In the genomic region with DNA sequence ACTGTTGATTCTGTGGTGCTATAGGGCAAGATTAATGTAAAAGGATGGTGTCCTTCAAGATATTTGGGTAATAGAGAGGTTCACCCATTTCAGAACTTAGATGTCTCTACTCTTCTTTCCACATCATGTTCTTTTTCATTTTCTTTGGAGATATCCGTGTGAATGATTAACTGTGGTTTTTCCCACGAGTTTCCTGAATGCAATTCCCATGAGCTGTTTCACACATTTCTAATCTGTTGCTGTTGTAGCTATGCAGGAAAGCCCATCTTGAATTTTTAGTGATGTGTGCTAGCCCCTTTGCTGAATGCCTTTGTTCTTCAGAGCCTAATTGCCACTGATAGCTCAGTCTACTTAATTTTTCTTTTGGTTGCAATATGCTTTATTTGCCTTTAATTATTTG, we compare ENCODE assay signal across 16 cellular contexts. TPM values are rescaled to one million over a fixed set of nuclear protein-coding genes. Genes with fewer than 3 reads are reported as not detected.
DNase-seq lines count a peak whose midpoint lies in the region; ATAC-seq and TF ChIP-seq lines count a peak whose summit lies in the region.
"Had no signal": no experiment of that assay in that cellular context is flagged by ENCODE, and none has a peak within 500 bp of the region (broad histone marks: within the 10 kb centered on the region; RNA-seq: fewer than 3 reads in every experiment).

No MANE protein-coding gene starts in this region.

- no peaks in the 10 kb centered on the region for H3K27me3 Mint-ChIP-seq in CD4-positive, CD25-positive, alpha-beta regulatory T cell
- H3K27me3 Mint-ChIP-seq in chondrocyte (ENCODE audit: low read depth): no peaks in the 10 kb centered on the region
- H3K27me3 Mint-ChIP-seq: activated T-cell treated with anti-CD3 and anti-CD28 coated beads, Interleukin-2, amount 50 U/mL, for 24 hours had no signal

- no peaks in the 10 kb centered on the region for H3K9me3 Mint-ChIP-seq in CD4-positive, CD25-positive, alpha-beta regulatory T cell
- no peaks in the 10 kb centered on the region for H3K9me3 Mint-ChIP-seq in chondrocyte (ENCODE audit: low read depth)
- H3K9me3 Mint-ChIP-seq: activated T-cell treated with anti-CD3 and anti-CD28 coated beads, Interleukin-2, amount 50 U/mL, for 24 hours had no signal

- H2AFZ ChIP-seq in trophoblast cell (ENCODE audit: insufficient read depth, low read length, poor library complexity): no peak overlapping the region

- intact Hi-C loops in sigmoid colon (cut with DNase I): no loop called here

- H3K9me3 ChIP-seq in CD4-positive, CD25-positive, alpha-beta regulatory T cell (ENCODE audit: control insufficient read depth in 2 of 2, low read length in 2 of 2): no peaks in the 10 kb centered on the region
- H3K9me3 ChIP-seq in trophoblast cell (ENCODE audit: insufficient read depth, low read depth, low read length) (no peaks in the 10 kb centered on the region), sigmoid colon (no peaks in the 10 kb centered on the region)
- H3K9me3 ChIP-seq: BLaER1, ovary, stomach had no signal

- no peak overlapping the region for H4K8ac ChIP-seq in trophoblast cell (ENCODE audit: low read depth, low read length)

- no peak for DNase-seq in CD4-positive, CD25-positive, alpha-beta regulatory T cell
- DNase-seq in LHCN-M2 (ENCODE audit: low read depth): peak; percentile 78
- DNase-seq in chondrocyte (ENCODE audit: low spot score): no peak
- peak; percentile 46 to 80 for DNase-seq in lung microvascular endothelial cell (ENCODE audit: low read depth in 2 of 2)
- no peak for DNase-seq in trophoblast cell
- DNase-seq in activated CD4-positive, alpha-beta T cell treated with anti-CD3 and anti-CD28 coated beads for 4 hours: no peak
- DNase-seq in sigmoid colon: no peak
- DNase-seq: activated T-cell treated with anti-CD3 and anti-CD28 coated beads, Interleukin-2, amount 50 U/mL, for 24 hours; glutamatergic neuron; KBM-7; NCI-H2081; ovary; stimulated activated CD4-positive, alpha-beta T cell treated with anti-CD3 and anti-CD28 coated beads, Interleukin-4, amount 100 ng/mL, for 24 hours; stomach had no signal

- ATAC-seq in CD4-positive, CD25-positive, alpha-beta regulatory T cell (ENCODE audit: low read depth in 2 of 2): no peak
- ATAC-seq in HG02870 (IDR thresholded peaks at IDR 0.05; ENCODE audit: unreplicated experiment): no peak

- TF ChIP-seq EP300 in sigmoid colon (IDR thresholded peaks at IDR 0.05): no peak

- no peak overlapping the region for H3K18ac ChIP-seq in trophoblast cell (ENCODE audit: low read length)

- H3K9ac ChIP-seq in trophoblast cell (ENCODE audit: low read length): no peak overlapping the region
- H3K9ac ChIP-seq: BLaER1 had no signal

- no CpG with 5 or more reads among the region's 2 CpGs for WGBS in trophoblast cell (ENCODE audit: extremely low coverage, insufficient coverage, insufficient read length)
- WGBS in sigmoid colon, 2 donors: 13 to 51% methylated on average over 2 of the region's 2 CpGs

- no peaks in the 10 kb centered on the region for H3K36me3 ChIP-seq in CD4-positive, CD25-positive, alpha-beta regulatory T cell (ENCODE audit: control insufficient read depth, insufficient read depth, low read length)
- no peaks in the 10 kb centered on the region for H3K36me3 ChIP-seq in trophoblast cell (ENCODE audit: control insufficient read depth in 1 of 2, insufficient read depth in 2 of 2, low read length in 2 of 2)
- peaks cover 0 to 5% (median 0%) of the 10 kb centered on the region in 4 donors for H3K36me3 ChIP-seq in sigmoid colon
- H3K36me3 ChIP-seq: ovary had no signal

- TF ChIP-seq CTCF in chondrocyte (IDR thresholded peaks at IDR 0.05) (no peak), sigmoid colon (IDR thresholded peaks at IDR 0.05) (no peak)

- H4K12ac ChIP-seq in trophoblast cell (ENCODE audit: low read depth, low read length): no peak overlapping the region

- no peak for TF ChIP-seq POLR2A in sigmoid colon (IDR thresholded peaks at IDR 0.05)

- no peaks in the 10 kb centered on the region for H3K79me1 ChIP-seq in trophoblast cell (ENCODE audit: low read length)

- no peak overlapping the region for H3K14ac ChIP-seq in trophoblast cell (ENCODE audit: low read length)

- H3K27me3 ChIP-seq in CD4-positive, CD25-positive, alpha-beta regulatory T cell (ENCODE audit: control insufficient read depth, insufficient read depth, low read length): no peaks in the 10 kb centered on the region
- H3K27me3 ChIP-seq in trophoblast cell (ENCODE audit: insufficient read depth, low read length) (no peaks in the 10 kb centered on the region), sigmoid colon (no peaks in the 10 kb centered on the region)
- H3K27me3 ChIP-seq: BLaER1, ovary, stomach had no signal

- H3K27ac ChIP-seq in CD4-positive, CD25-positive, alpha-beta regulatory T cell (ENCODE audit: insufficient read depth, low read length, poor library complexity, severe bottlenecking): no peak overlapping the region
- H3K27ac ChIP-seq in trophoblast cell (ENCODE audit: low read depth, low read length) (no peak overlapping the region), sigmoid colon (peak overlapping the region in 2 of 4 donors; percentile 60 to 62)
- H3K27ac ChIP-seq: BLaER1, ovary had no signal

- H3K4me3 Mint-ChIP-seq in CD4-positive, CD25-positive, alpha-beta regulatory T cell: no peak overlapping the region
- peak overlapping the region; percentile 23 for H3K4me3 Mint-ChIP-seq in chondrocyte (ENCODE audit: unreplicated experiment)
- H3K4me3 Mint-ChIP-seq: activated T-cell treated with anti-CD3 and anti-CD28 coated beads, Interleukin-2, amount 50 U/mL, for 24 hours had no signal

- no peak overlapping the region for H4K91ac ChIP-seq in trophoblast cell (ENCODE audit: low read depth, low read length)

- no peaks in the 10 kb centered on the region for H3K79me2 ChIP-seq in trophoblast cell (ENCODE audit: control insufficient read depth, insufficient read depth, low read length, poor library complexity)

- peak overlapping the region; percentile 2 to 20 (median 12) for H3K27ac Mint-ChIP-seq in CD4-positive, CD25-positive, alpha-beta regulatory T cell
- H3K27ac Mint-ChIP-seq in chondrocyte (ENCODE audit: unreplicated experiment): peak overlapping the region; percentile 94
- H3K27ac Mint-ChIP-seq: activated T-cell treated with anti-CD3 and anti-CD28 coated beads, Interleukin-2, amount 50 U/mL, for 24 hours had no signal

- no peak overlapping the region for H2BK5ac ChIP-seq in trophoblast cell (ENCODE audit: low read depth, low read length, poor library complexity)

- H3K4me1 Mint-ChIP-seq in CD4-positive, CD25-positive, alpha-beta regulatory T cell: peaks cover 4 to 27% (median 13%) of the 10 kb centered on the region in 4 donors
- H3K4me1 Mint-ChIP-seq in chondrocyte (ENCODE audit: low read depth): peaks cover 70% of the 10 kb centered on the region

- H2BK12ac ChIP-seq in trophoblast cell (ENCODE audit: low read length): no peak overlapping the region

- H3K4me3 ChIP-seq in CD4-positive, CD25-positive, alpha-beta regulatory T cell (ENCODE audit: low read depth, low read length): no peak overlapping the region
- no peak overlapping the region for H3K4me3 ChIP-seq in trophoblast cell (ENCODE audit: low read depth, low read length)
- no peak overlapping the region for H3K4me3 ChIP-seq in sigmoid colon
- H3K4me3 ChIP-seq: BLaER1, ovary, stomach had no signal

- no peak overlapping the region for H2AK5ac ChIP-seq in trophoblast cell (ENCODE audit: low read length)

- peaks cover 17% of the 10 kb centered on the region for H3K36me3 Mint-ChIP-seq in CD4-positive, CD25-positive, alpha-beta regulatory T cell
- H3K36me3 Mint-ChIP-seq in chondrocyte (ENCODE audit: low read depth): peaks cover 4% of the 10 kb centered on the region

- no peak overlapping the region for H3K4me2 ChIP-seq in trophoblast cell (ENCODE audit: low read length)
- H3K4me2 ChIP-seq: BLaER1 had no signal

- no peak overlapping the region for H3K23ac ChIP-seq in trophoblast cell (ENCODE audit: low read length)

- no peak overlapping the region for H2BK120ac ChIP-seq in trophoblast cell (ENCODE audit: insufficient read depth, low read length, poor library complexity)

- H3K4me1 ChIP-seq in CD4-positive, CD25-positive, alpha-beta regulatory T cell (ENCODE audit: control insufficient read depth, insufficient read depth, low read length, poor library complexity, severe bottlenecking): no peaks in the 10 kb centered on the region
- H3K4me1 ChIP-seq in trophoblast cell (ENCODE audit: control insufficient read depth in 1 of 2, insufficient read depth in 2 of 2, low read length in 2 of 2) (no peaks in the 10 kb centered on the region), sigmoid colon (peaks cover 0 to 63% (median 53%) of the 10 kb centered on the region in 4 donors)

- H3K4ac ChIP-seq in trophoblast cell (ENCODE audit: low read depth, low read length): no peak overlapping the region

RNA-seq across cellular contexts. Expression of a gene that starts 27.6 kb away (rescaled TPM):
- 25.3 TPM for total RNA-seq in CD4-positive, CD25-positive, alpha-beta regulatory T cell
- polyA plus RNA-seq in CD4-positive, CD25-positive, alpha-beta regulatory T cell: 10 to 100 TPM; 10.4 to 12.7 (median 11.5) TPM
- 19.8 and 22.6 TPM in 2 replicates for total RNA-seq in LHCN-M2 (2014; rRNA removed)
- 8.3 TPM for polyA plus RNA-seq in LHCN-M2 (2012)
- total RNA-seq in chondrocyte: 39.0 to 39.5 TPM (median 39.3 TPM) in 3 replicates
- 10.0 and 13.5 TPM in 2 replicates for total RNA-seq in lung microvascular endothelial cell
- polyA plus RNA-seq in trophoblast cell (2013): 57.3 and 58.9 TPM in 2 replicates
- total RNA-seq in sigmoid colon: 10 to 100 TPM; 49.0 to 59.0 (median 54.1) TPM
- polyA plus RNA-seq in sigmoid colon: 10 to 100 TPM in 1 of 3 donors, 1 to 10 TPM in 2; 3.6 to 12.3 (median 7.4) TPM

Comparison
In these comparisons a context has a peak if more than half of its experiments do, and no peak if none do; other contexts are left out.
1. DNase-seq: peak in LHCN-M2 (single experiment) and lung microvascular endothelial cell (2 of 2); none in CD4-positive, CD25-positive, alpha-beta regulatory T cell (0 of 3), chondrocyte (single experiment), trophoblast cell (0 of 2), activated CD4-positive, alpha-beta T cell treated with anti-CD3 and anti-CD28 coated beads for 4 hours (0 of 2) and sigmoid colon (single experiment).